9 cellular contexts compared by ENCODE assay signal in the genomic region with DNA sequence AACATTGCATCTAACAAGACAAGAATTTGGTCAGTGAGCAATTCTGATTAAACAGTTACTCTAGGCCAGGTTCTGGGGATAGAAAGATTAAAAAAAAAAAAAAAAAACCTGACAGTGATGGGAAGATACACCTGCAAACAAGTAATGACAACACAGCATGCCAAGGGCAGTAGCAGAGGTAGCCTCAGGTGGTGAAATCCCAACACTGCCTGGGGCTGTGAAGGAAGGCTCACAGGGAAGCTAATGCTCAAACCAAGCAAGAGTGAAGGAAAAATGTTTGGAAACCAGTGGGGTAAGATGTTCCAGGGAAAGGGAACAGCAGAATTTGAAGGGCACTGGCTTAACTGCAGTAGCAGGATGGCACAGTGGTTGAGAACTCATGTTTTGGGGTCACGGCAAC. TPM values are rescaled to one million over a fixed set of nuclear protein-coding genes. Genes with fewer than 3 reads are reported as not detected.
"Had no signal": no experiment of that assay in that cellular context is flagged by ENCODE, and none has a peak within 500 bp of the region (broad histone marks: within the 10 kb centered on the region; RNA-seq: fewer than 3 reads in every experiment).

No MANE protein-coding gene starts in this region.

- H3K9me3 ChIP-seq: HAP-1 had no signal

- H2AFZ ChIP-seq: GM23248, GM23338 had no signal

- H3K36me3 ChIP-seq: HAP-1 had no signal

- H3K4me3 ChIP-seq: GM23248, GM23338, HAP-1 had no signal

- H3K27ac ChIP-seq: GM23248 had no signal

- DNase-seq: GM23248, GOT3, H7, H9, HCEC 1CT, HFFc6 had no signal

- H3K4me2 ChIP-seq: GM23338 had no signal

- H3K9ac ChIP-seq: GM23248 had no signal

- H3K4me1 ChIP-seq: HAP-1 had no signal

RNA-seq across cellular contexts. Expression of a gene that starts 8.9 kb away (rescaled TPM):
- polyA plus RNA-seq: GM23248, GM23338, H1 had no signal
